1 cellular context compared by ENCODE assay signal in the genomic region with DNA sequence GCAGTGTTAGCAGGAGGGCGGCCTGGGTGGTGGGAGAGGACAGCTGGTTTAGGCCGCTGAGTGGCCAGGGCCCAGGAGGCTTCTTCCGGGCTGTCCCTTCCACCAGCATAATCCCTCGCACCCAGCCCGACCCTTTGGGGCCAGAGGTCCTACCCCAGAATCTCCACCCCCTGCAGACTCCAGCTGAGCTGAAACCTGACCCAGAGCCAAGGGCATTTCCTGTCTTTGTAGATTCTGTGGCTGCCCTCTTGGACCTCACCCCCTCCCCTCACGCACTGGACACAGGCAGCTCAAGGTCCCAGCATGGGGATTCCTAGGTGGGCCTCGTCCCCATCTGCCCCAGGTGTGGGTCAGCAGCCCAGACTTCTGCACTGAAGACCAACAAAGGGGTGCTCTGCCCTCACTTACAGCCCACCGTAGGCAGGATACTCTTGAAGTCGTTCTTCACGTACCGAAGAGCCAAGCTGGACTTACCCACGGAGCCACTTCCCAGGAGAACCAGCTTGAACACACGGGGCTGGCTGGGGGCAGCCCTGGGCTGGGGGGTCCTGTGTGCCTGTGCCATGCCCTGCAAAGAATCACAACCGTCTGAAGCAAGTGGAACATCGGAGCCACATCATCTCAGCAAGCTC.
TF ChIP-seq lines count a peak whose summit lies in the region.

No MANE protein-coding gene starts in this region.

TF ChIP-seq in HepG2, 621 proteins besides CTCF, POLR2A, EP300 and RAD21 (continued from another document and continues in another):
- TF ChIP-seq, protein P1, sequence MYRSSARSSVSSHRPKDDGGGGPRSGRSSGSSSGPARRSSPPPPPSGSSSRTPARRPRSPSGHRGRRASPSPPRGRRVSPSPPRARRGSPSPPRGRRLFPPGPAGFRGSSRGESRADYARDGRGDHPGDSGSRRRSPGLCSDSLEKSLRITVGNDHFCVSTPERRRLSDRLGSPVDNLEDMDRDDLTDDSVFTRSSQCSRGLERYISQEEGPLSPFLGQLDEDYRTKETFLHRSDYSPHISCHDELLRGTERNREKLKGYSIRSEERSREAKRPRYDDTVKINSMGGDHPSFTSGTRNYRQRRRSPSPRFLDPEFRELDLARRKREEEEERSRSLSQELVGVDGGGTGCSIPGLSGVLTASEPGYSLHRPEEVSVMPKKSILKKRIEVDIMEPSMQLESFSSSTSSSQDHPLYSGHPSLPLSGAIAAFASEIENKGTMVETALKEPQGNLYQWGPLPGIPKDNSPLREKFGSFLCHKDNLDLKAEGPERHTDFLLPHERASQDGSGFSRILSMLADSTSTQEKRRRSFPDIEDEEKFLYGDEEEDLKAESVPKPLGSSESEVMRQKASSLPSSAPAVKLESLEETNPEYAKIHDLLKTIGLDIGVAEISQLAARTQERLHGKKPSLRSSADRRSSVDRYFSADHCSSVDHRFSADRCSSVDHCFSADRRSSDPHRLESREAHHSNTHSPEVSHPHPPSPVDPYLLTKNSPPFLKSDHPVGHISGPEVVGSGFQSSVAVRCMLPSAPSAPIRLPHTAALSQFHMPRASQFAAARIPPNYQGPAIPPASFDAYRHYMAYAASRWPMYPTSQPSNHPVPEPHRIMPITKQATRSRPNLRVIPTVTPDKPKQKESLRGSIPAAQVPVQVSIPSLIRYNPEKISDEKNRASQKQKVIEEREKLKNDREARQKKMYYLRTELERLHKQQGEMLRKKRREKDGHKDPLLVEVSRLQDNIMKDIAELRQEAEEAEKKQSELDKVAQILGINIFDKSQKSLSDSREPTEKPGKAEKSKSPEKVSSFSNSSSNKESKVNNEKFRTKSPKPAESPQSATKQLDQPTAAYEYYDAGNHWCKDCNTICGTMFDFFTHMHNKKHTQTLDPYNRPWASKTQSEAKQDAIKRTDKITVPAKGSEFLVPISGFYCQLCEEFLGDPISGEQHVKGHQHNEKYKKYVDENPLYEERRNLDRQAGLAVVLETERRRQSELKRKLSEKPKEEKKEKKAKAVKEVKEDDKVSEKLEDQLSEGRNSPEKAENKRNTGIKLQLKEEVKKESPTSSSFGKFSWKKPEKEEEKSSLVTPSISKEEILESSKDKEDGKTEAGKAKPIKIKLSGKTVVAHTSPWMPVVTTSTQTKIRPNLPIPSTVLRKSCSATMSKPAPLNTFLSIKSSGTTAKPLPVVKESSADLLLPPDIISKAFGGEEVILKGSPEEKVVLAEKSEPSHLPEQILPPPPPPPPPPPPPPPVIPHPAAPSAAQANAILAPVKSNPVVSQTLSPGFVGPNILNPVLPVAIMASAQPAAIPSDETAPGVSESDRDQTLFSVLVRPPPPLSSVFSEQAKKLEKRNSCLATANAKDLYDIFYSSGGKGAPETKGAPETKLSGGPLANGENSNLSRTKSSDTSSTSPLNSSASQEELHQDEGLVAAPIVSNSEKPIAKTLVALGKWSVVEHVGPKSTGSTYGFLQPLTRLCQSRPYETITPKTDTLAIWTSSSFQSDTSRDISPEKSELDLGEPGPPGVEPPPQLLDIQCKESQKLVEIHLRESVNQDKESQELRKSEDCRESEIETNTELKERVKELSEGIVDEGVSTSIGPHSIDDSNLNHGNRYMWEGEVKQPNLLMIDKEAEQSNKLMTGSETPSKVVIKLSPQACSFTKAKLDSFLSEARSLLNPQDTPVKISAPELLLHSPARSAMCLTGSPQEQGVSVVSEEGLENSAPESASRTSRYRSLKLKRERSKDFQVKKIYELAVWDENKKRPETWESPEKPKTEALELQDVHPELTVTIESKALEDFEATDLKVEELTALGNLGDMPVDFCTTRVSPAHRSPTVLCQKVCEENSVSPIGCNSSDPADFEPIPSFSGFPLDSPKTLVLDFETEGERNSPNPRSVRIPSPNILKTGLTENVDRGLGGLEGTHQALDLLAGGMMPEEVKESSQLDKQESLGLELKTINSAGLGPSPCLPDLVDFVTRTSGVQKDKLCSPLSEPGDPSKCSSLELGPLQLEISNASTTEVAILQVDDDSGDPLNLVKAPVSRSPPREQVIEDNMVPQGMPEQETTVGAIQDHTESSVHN (CRISPR knock-in tag; IDR thresholded peaks at IDR 0.05), result no peak; the same call in 1 of the 2 replicates
- TF ChIP-seq ZNF44 (CRISPR knock-in tag; IDR thresholded peaks at IDR 0.05), result no peak
- TF ChIP-seq YEATS2 (CRISPR knock-in tag; IDR thresholded peaks at IDR 0.05; ENCODE audit: borderline replicate concordance), result 0 out of 2 replicates have a peak, but pooled peaks have one; percentile 22
- TF ChIP-seq, protein P2, sequence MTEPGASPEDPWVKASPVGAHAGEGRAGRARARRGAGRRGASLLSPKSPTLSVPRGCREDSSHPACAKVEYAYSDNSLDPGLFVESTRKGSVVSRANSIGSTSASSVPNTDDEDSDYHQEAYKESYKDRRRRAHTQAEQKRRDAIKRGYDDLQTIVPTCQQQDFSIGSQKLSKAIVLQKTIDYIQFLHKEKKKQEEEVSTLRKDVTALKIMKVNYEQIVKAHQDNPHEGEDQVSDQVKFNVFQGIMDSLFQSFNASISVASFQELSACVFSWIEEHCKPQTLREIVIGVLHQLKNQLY (CRISPR knock-in tag; IDR thresholded peaks at IDR 0.05), result peak; percentile 81
- peak; percentile 95; the same call in 1 of the 2 replicates for TF ChIP-seq DPF2 (CRISPR knock-in tag; IDR thresholded peaks at IDR 0.05; ENCODE audit: borderline replicate concordance, low read depth)
- TF ChIP-seq, protein P3, sequence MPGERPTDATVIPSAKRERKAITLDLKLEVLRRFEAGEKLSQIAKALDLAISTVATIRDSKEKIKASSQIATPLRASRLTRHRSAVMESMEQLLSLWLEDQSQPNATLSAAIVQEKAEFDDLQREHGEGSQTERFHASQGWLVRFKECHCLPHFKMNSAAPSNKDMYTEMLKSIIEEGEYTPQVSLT (CRISPR knock-in tag; IDR thresholded peaks at IDR 0.05; ENCODE audit: borderline replicate concordance, low read depth), result no peak
- no peak for TF ChIP-seq ZNF674 (CRISPR knock-in tag; IDR thresholded peaks at IDR 0.05; ENCODE audit: low read depth)
- peak; percentile 82; the same call in 1 of the 2 replicates for TF ChIP-seq ZNF264 (CRISPR knock-in tag; IDR thresholded peaks at IDR 0.05)
- no peak for TF ChIP-seq KMT2B (CRISPR knock-in tag; IDR thresholded peaks at IDR 0.05)
- TF ChIP-seq SMAD1 (CRISPR knock-in tag; IDR thresholded peaks at IDR 0.05; ENCODE audit: borderline replicate concordance, low read depth), result no peak
- peak; percentile 84 for TF ChIP-seq ZNF263 (CRISPR knock-in tag; IDR thresholded peaks at IDR 0.05)
- no peak; the same call in 1 of the 2 replicates for TF ChIP-seq MZF1 (CRISPR knock-in tag; IDR thresholded peaks at IDR 0.05; ENCODE audit: borderline replicate concordance)
- TF ChIP-seq TEAD2 (CRISPR knock-in tag; IDR thresholded peaks at IDR 0.05), result no peak
- no peak for TF ChIP-seq KLF15 (CRISPR knock-in tag; IDR thresholded peaks at IDR 0.05; ENCODE audit: borderline replicate concordance)
- TF ChIP-seq, protein P4, sequence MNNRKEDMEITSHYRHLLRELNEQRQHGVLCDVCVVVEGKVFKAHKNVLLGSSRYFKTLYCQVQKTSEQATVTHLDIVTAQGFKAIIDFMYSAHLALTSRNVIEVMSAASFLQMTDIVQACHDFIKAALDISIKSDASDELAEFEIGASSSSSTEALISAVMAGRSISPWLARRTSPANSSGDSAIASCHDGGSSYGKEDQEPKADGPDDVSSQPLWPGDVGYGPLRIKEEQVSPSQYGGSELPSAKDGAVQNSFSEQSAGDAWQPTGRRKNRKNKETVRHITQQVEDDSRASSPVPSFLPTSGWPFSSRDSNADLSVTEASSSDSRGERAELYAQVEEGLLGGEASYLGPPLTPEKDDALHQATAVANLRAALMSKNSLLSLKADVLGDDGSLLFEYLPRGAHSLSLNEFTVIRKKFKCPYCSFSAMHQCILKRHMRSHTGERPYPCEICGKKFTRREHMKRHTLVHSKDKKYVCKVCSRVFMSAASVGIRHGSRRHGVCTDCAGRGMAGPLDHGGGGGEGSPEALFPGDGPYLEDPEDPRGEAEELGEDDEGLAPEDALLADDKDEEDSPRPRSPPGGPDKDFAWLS (CRISPR knock-in tag; IDR thresholded peaks at IDR 0.05; ENCODE audit: borderline replicate concordance), result no peak
- TF ChIP-seq, protein P5, sequence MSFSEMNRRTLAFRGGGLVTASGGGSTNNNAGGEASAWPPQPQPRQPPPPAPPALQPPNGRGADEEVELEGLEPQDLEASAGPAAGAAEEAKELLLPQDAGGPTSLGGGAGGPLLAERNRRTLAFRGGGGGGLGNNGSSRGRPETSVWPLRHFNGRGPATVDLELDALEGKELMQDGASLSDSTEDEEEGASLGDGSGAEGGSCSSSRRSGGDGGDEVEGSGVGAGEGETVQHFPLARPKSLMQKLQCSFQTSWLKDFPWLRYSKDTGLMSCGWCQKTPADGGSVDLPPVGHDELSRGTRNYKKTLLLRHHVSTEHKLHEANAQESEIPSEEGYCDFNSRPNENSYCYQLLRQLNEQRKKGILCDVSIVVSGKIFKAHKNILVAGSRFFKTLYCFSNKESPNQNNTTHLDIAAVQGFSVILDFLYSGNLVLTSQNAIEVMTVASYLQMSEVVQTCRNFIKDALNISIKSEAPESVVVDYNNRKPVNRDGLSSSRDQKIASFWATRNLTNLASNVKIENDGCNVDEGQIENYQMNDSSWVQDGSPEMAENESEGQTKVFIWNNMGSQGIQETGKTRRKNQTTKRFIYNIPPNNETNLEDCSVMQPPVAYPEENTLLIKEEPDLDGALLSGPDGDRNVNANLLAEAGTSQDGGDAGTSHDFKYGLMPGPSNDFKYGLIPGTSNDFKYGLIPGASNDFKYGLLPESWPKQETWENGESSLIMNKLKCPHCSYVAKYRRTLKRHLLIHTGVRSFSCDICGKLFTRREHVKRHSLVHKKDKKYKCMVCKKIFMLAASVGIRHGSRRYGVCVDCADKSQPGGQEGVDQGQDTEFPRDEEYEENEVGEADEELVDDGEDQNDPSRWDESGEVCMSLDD (CRISPR knock-in tag; IDR thresholded peaks at IDR 0.05; ENCODE audit: borderline replicate concordance), result peak; percentile 59; the same call in 1 of the 2 replicates
- TF ChIP-seq, protein P6, sequence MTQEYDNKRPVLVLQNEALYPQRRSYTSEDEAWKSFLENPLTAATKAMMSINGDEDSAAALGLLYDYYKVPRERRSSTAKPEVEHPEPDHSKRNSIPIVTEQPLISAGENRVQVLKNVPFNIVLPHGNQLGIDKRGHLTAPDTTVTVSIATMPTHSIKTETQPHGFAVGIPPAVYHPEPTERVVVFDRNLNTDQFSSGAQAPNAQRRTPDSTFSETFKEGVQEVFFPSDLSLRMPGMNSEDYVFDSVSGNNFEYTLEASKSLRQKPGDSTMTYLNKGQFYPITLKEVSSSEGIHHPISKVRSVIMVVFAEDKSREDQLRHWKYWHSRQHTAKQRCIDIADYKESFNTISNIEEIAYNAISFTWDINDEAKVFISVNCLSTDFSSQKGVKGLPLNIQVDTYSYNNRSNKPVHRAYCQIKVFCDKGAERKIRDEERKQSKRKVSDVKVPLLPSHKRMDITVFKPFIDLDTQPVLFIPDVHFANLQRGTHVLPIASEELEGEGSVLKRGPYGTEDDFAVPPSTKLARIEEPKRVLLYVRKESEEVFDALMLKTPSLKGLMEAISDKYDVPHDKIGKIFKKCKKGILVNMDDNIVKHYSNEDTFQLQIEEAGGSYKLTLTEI (CRISPR knock-in tag; conservative IDR thresholded peaks at IDR 0.05), result no peak
- TF ChIP-seq MED1 (CRISPR knock-in tag; IDR thresholded peaks at IDR 0.05), result peak; percentile 99
- TF ChIP-seq FOSL2 (CRISPR knock-in tag; IDR thresholded peaks at IDR 0.05), result peak; percentile 64
- TF ChIP-seq NCOA2 (CRISPR knock-in tag; IDR thresholded peaks at IDR 0.05), result peak; percentile 93
- TF ChIP-seq ZC3H4 (CRISPR knock-in tag; IDR thresholded peaks at IDR 0.05; ENCODE audit: borderline replicate concordance), result no peak
- TF ChIP-seq, protein P7, sequence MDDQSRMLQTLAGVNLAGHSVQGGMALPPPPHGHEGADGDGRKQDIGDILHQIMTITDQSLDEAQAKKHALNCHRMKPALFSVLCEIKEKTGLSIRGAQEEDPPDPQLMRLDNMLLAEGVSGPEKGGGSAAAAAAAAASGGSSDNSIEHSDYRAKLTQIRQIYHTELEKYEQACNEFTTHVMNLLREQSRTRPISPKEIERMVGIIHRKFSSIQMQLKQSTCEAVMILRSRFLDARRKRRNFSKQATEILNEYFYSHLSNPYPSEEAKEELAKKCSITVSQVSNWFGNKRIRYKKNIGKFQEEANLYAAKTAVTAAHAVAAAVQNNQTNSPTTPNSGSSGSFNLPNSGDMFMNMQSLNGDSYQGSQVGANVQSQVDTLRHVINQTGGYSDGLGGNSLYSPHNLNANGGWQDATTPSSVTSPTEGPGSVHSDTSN (CRISPR knock-in tag; IDR thresholded peaks at IDR 0.05; ENCODE audit: borderline replicate concordance), result no peak
- peak; percentile 99 for TF ChIP-seq ZNF747 (CRISPR knock-in tag; IDR thresholded peaks at IDR 0.05; ENCODE audit: borderline replicate concordance)
- peak; percentile 100 for TF ChIP-seq SIX4 (CRISPR knock-in tag; IDR thresholded peaks at IDR 0.05)
- peak; percentile 86; the same call in 1 of the 2 replicates for TF ChIP-seq ZNF766 (CRISPR knock-in tag; IDR thresholded peaks at IDR 0.05; ENCODE audit: borderline replicate concordance)
- peak; percentile 56 for TF ChIP-seq KMT2A (CRISPR knock-in tag; IDR thresholded peaks at IDR 0.05)
- TF ChIP-seq, protein P8, sequence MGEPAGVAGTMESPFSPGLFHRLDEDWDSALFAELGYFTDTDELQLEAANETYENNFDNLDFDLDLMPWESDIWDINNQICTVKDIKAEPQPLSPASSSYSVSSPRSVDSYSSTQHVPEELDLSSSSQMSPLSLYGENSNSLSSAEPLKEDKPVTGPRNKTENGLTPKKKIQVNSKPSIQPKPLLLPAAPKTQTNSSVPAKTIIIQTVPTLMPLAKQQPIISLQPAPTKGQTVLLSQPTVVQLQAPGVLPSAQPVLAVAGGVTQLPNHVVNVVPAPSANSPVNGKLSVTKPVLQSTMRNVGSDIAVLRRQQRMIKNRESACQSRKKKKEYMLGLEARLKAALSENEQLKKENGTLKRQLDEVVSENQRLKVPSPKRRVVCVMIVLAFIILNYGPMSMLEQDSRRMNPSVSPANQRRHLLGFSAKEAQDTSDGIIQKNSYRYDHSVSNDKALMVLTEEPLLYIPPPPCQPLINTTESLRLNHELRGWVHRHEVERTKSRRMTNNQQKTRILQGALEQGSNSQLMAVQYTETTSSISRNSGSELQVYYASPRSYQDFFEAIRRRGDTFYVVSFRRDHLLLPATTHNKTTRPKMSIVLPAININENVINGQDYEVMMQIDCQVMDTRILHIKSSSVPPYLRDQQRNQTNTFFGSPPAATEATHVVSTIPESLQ (CRISPR knock-in tag; conservative IDR thresholded peaks at IDR 0.05), result 0 out of 2 replicates have a peak, but pooled peaks have one; percentile 58
- TF ChIP-seq ZNF546 (CRISPR knock-in tag; conservative IDR thresholded peaks at IDR 0.05), result no peak
- TF ChIP-seq, protein P9, sequence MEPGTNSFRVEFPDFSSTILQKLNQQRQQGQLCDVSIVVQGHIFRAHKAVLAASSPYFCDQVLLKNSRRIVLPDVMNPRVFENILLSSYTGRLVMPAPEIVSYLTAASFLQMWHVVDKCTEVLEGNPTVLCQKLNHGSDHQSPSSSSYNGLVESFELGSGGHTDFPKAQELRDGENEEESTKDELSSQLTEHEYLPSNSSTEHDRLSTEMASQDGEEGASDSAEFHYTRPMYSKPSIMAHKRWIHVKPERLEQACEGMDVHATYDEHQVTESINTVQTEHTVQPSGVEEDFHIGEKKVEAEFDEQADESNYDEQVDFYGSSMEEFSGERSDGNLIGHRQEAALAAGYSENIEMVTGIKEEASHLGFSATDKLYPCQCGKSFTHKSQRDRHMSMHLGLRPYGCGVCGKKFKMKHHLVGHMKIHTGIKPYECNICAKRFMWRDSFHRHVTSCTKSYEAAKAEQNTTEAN (CRISPR knock-in tag; conservative IDR thresholded peaks at IDR 0.05), result peak; percentile 92
- peak; percentile 92 for TF ChIP-seq HOXA3 (CRISPR knock-in tag; IDR thresholded peaks at IDR 0.05)
